Comparison of ENCODE assay signal across 25 cellular contexts in the genomic region with DNA sequence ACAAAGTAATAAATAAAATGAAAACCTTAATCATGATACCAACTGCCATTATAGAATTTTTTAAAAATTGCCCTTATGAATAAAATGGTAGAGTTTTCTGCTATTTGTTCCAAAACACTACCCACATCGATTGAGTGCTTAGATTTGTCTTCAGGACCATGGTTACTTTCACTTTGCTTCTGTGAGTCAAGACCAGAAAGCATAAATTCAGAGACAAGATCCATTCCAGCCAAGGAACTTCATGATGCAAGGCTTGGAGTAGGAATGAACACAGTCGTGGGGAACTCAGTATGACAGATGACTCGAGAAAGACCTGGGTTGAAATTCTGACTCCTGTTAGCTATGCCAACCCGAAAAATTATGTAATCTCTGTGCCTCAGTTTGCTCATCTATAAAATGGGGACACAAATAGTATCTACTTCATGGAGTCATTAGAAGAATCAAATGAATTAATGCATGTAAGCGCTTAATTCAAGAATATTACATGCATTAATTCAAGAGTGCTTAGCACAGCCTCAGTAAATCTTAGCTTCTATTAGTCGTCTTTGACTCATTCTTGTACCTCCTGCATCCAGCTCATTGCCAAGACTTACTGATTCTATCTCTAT.
DNase-seq lines count a peak whose midpoint lies in the region; ATAC-seq, FAIRE-seq and TF ChIP-seq lines count a peak whose summit lies in the region.
"Had no signal": no experiment of that assay in that cellular context is flagged by ENCODE, and none has a peak within 500 bp of the region (broad histone marks: within the 10 kb centered on the region; RNA-seq: fewer than 3 reads in every experiment).

No MANE protein-coding gene starts in this region.

- no peak overlapping the region for H3K14ac ChIP-seq in H1 (ENCODE audit: insufficient read length)

- no peak overlapping the region for H4K8ac ChIP-seq in H1 (ENCODE audit: extremely low read depth, insufficient read depth, low read length)

- H3K18ac ChIP-seq in H1 (ENCODE audit: extremely low read depth, low read length) = no peak overlapping the region; the same call in 1 of the 2 replicates

- TF ChIP-seq CTCF in OCI-LY1 (IDR thresholded peaks at IDR 0.05; ENCODE audit: low read length) = no peak
- TF ChIP-seq CTCF in H1 (IDR thresholded peaks at IDR 0.05; ENCODE audit: control extremely low read depth in 1 of 3, insufficient read depth in 1 of 3, low read depth in 1 of 3, low read length in 3 of 3) = no peak

- H3K4me3 ChIP-seq in OCI-LY1 (ENCODE audit: low read depth, low read length, poor library complexity, severe bottlenecking) (no peak overlapping the region), H1 (ENCODE audit: extremely low read depth in 1 of 4, insufficient read depth in 2 of 4, low read depth in 3 of 4, low read length in 4 of 4) (no peak overlapping the region), H7 (ENCODE audit: insufficient read depth, low read depth, low read length) (no peak overlapping the region)
- H3K4me3 ChIP-seq: skin epidermis had no signal

- H3K9me2 ChIP-seq in OCI-LY1 (ENCODE audit: low read depth, low read length) = no peaks in the 10 kb centered on the region

- no peaks in the 10 kb centered on the region for H3K79me1 ChIP-seq in H1 (ENCODE audit: low read depth, low read length)

- no peak overlapping the region for H2BK120ac ChIP-seq in H1 (replicated peaks; ENCODE audit: low read depth, low read length)

- H3K23ac ChIP-seq in H1 (ENCODE audit: insufficient read length) = no peak overlapping the region

- H2BK12ac ChIP-seq in H1 (ENCODE audit: low read depth, low read length) = no peak overlapping the region

- TF ChIP-seq EP300 in H1 (IDR thresholded peaks at IDR 0.05; ENCODE audit: borderline replicate concordance in 1 of 2, low read depth in 2 of 2, low read length in 2 of 2) = no peak

- H3K27ac ChIP-seq in OCI-LY1 (ENCODE audit: low read depth, low read length, poor library complexity, severe bottlenecking) (no peak overlapping the region), H1 (ENCODE audit: low read depth, low read length) (no peak overlapping the region)
- H3K27ac ChIP-seq: brain microvascular endothelial cell, skin epidermis, WERI-Rb-1 had no signal

- H3K9me3 ChIP-seq in OCI-LY1 (ENCODE audit: low read length) = no peaks in the 10 kb centered on the region
- H3K9me3 ChIP-seq in H1 (ENCODE audit: insufficient read depth in 2 of 2, low read depth in 1 of 2, low read length in 1 of 2) = no peaks in the 10 kb centered on the region

- no peaks in the 10 kb centered on the region for H3K36me3 ChIP-seq in OCI-LY1 (ENCODE audit: insufficient read depth, low read length)
- no peaks in the 10 kb centered on the region for H3K36me3 ChIP-seq in H1 (ENCODE audit: control insufficient read depth in 2 of 4, insufficient read depth in 4 of 4, low read length in 3 of 4)
- no peaks in the 10 kb centered on the region for H3K36me3 ChIP-seq in H7 (replicated peaks; ENCODE audit: control insufficient read depth, insufficient read depth, low read length)
- H3K36me3 ChIP-seq: brain microvascular endothelial cell, WERI-Rb-1 had no signal

- no peak overlapping the region for H2BK5ac ChIP-seq in H1 (ENCODE audit: low read depth, low read length)

- H2BK20ac ChIP-seq in H1 (ENCODE audit: low read length) = no peak overlapping the region

- FAIRE-seq in GM12892 (lab: Jason Lieb, UNC) = peak; percentile 14
- no peak for FAIRE-seq in H1 (lab: Jason Lieb, UNC)
- FAIRE-seq: A204.1, kidney had no signal

- no peak overlapping the region for H2BK15ac ChIP-seq in H1 (ENCODE audit: low read length)

- peak; percentile 35 for DNase-seq in AG08395 (ENCODE audit: low spot score)
- DNase-seq in GM12892 (ENCODE audit: insufficient read length) = no peak
- DNase-seq in H1 (ENCODE audit: low read depth in 1 of 2, low spot score in 2 of 2) = no peak
- DNase-seq in NCI-H524 treated with DMSO at 0.1 percent for 48 hours (lab: John Stamatoyannopoulos, UW) = no peak
- no peak for DNase-seq in H7
- DNase-seq: activated CD4-positive, alpha-beta T cell treated with anti-CD3 and anti-CD28 coated beads, Interleukin-2, amount 10 ng/mL, durations not matched to agents 24 days and 14 days; activated naive CD4-positive, alpha-beta T cell; activated T-cell treated with anti-CD3 and anti-CD28 coated beads, Interleukin-2, amount 50 U/mL, for 4 hours; brain microvascular endothelial cell; CD8-positive, alpha-beta memory T cell; DMS 273 treated with DMSO at 0.1 percent for 48 hours; HCEC 1CT; Karpas-422; kidney; natural killer cell; NCI-H1105 treated with DMSO at 0.1 percent for 48 hours; NCI-H1930; NCI-H748 treated with DMSO at 0.1 percent for 48 hours; stimulated activated naive CD8-positive, alpha-beta T cell treated with anti-CD3 and anti-CD28 coated beads, Interleukin-15, amount 100 ng/mL, for 72 hours had no signal

- H3K79me2 ChIP-seq in OCI-LY1 (ENCODE audit: insufficient read depth, low read length) = no peaks in the 10 kb centered on the region
- no peaks in the 10 kb centered on the region for H3K79me2 ChIP-seq in H1 (ENCODE audit: control insufficient read depth in 1 of 2, insufficient read depth in 2 of 2, low read length in 2 of 2)

- no peak overlapping the region for H4K91ac ChIP-seq in H1 (replicated peaks; ENCODE audit: insufficient read length, low read length)

- no peak overlapping the region for H3K4ac ChIP-seq in H1 (replicated peaks; ENCODE audit: insufficient read length, low read depth, low read length)

- H4K20me1 ChIP-seq in OCI-LY1 (ENCODE audit: insufficient read depth, low read length) (no peaks in the 10 kb centered on the region), H1 (replicated peaks in 1 of 2; ENCODE audit: control insufficient read depth in 1 of 2, insufficient read depth in 2 of 2, low read length in 2 of 2) (no peaks in the 10 kb centered on the region)

- no peak overlapping the region for H2AFZ ChIP-seq in OCI-LY1 (ENCODE audit: low read length)
- H2AFZ ChIP-seq in H1 (ENCODE audit: low read length) = no peak overlapping the region

- H3K4me1 ChIP-seq in OCI-LY1 (ENCODE audit: insufficient read depth, low read length, severe bottlenecking) (no peaks in the 10 kb centered on the region), H1 (replicated peaks in 1 of 4; ENCODE audit: control insufficient read depth in 3 of 4, insufficient read depth in 4 of 4, low read length in 3 of 4) (peaks cover 0 to 18% (median 15%) of the 10 kb centered on the region in 4 experiments; a peak in 6 of 7 replicates)

- peak overlapping the region; percentile 33 for H3K4me2 ChIP-seq in OCI-LY1 (ENCODE audit: low read length)
- no peak overlapping the region for H3K4me2 ChIP-seq in H1 (ENCODE audit: insufficient read depth in 1 of 2, low read depth in 2 of 2, low read length in 2 of 2)

- 95% methylated on average over 6 of the region's 6 CpGs; no CpG with 5 or more reads in 1 of the 2 experiments for WGBS in H1 (ENCODE audit: extremely low coverage in 1 of 2, insufficient coverage in 1 of 2, insufficient read length in 1 of 2, insufficient replicate concordance in 2 of 2, low coverage in 1 of 2, low lambda C conversion rate in 2 of 2, missing lambda C conversion rate in 1 of 2), 2 experiments

- no peak for TF ChIP-seq RAD21 in H1 (IDR thresholded peaks at IDR 0.05 in 1 of 2, conservative IDR thresholded peaks at IDR 0.05 in 1 of 2; ENCODE audit: low read depth in 2 of 2, low read length in 2 of 2)

- no peaks in the 10 kb centered on the region for H3F3A ChIP-seq in OCI-LY1 (ENCODE audit: insufficient read depth, low read length)

- H2AK5ac ChIP-seq in H1 (ENCODE audit: low read depth, low read length) = no peak overlapping the region

- H3K23me2 ChIP-seq in H1 (ENCODE audit: low read depth, low read length) = peaks cover 2% of the 10 kb centered on the region; the same call in 1 of the 2 replicates

- no peak overlapping the region for H3K56ac ChIP-seq in H1 (replicated peaks; ENCODE audit: insufficient read length, low read depth, low read length)

- H3K9ac ChIP-seq in OCI-LY1 (ENCODE audit: low read length) (no peak overlapping the region), H1 (replicated peaks in 1 of 4; ENCODE audit: extremely low read depth in 1 of 4, low read depth in 3 of 4, low read length in 3 of 4) (no peak overlapping the region)

- no peaks in the 10 kb centered on the region for H3K27me3 ChIP-seq in OCI-LY1 (ENCODE audit: insufficient read depth, low read length)
- H3K27me3 ChIP-seq in H1 (replicated peaks in 1 of 4; ENCODE audit: control insufficient read depth in 3 of 4, extremely low read depth in 1 of 4, insufficient read depth in 3 of 4, low read length in 3 of 4) = no peaks in the 10 kb centered on the region
- H3K27me3 ChIP-seq in H7 (ENCODE audit: control insufficient read depth, insufficient read depth, low read length) = no peaks in the 10 kb centered on the region
- H3K27me3 ChIP-seq: brain microvascular endothelial cell had no signal

- POLR2A ChIA-PET in H1 (lab: Charles Lee; ENCODE audit: partially characterized antibody) = interaction anchor here (1.2 kb wide), 1 partner anchor 72 kb away, joined by 3 read pairs; the partner anchor contains the start of gene MYLIP

- no peak for TF ChIP-seq POLR2A in GM12892 (IDR thresholded peaks at IDR 0.05; ENCODE audit: low read depth, low read length)
- no peak for TF ChIP-seq POLR2A in H1 (IDR thresholded peaks at IDR 0.05; ENCODE audit: control extremely low read depth in 1 of 2, low read depth in 2 of 2, low read length in 2 of 2)

- H4K5ac ChIP-seq in H1 (ENCODE audit: insufficient read length, low read depth, low read length) = no peak overlapping the region

- CTCF ChIA-PET in H1 (lab: Charles Lee; ENCODE audit: partially characterized antibody) = interaction anchor here (0.6 kb wide), 1 partner anchor 13 kb away, joined by 4 read pairs; no protein-coding TSS in a partner anchor

- ATAC-seq in HG03045 (IDR thresholded peaks at IDR 0.05; ENCODE audit: unreplicated experiment) = no peak
- no peak for ATAC-seq in HG03442 (IDR thresholded peaks at IDR 0.05; ENCODE audit: unreplicated experiment)
- ATAC-seq: activated T-cell treated with anti-CD3 and anti-CD28 coated beads, Interleukin-2, amount 50 U/mL, for 4 hours; natural killer cell; stimulated activated naive CD8-positive, alpha-beta T cell treated with anti-CD3 and anti-CD28 coated beads, Interleukin-15, amount 100 ng/mL, for 72 hours had no signal

TF ChIP-seq in H1, 55 proteins besides CTCF, POLR2A, EP300 and RAD21:
- TF ChIP-seq EZH2 (IDR thresholded peaks at IDR 0.05; ENCODE audit: low read depth, low read length, severe bottlenecking) = no peak
- peak; percentile 82; the same call in 1 of the 2 replicates for TF ChIP-seq KDM1A (IDR thresholded peaks at IDR 0.05; ENCODE audit: borderline replicate concordance, low read length)
